1 cellular context compared by ENCODE assay signal in genomic region chr15:52290329-52290728, GRCh38.
TF ChIP-seq lines count a peak whose summit lies in the region.

No MANE protein-coding gene starts in this region.

TF ChIP-seq in GM23338, 12 proteins besides CTCF, POLR2A, EP300 and RAD21 (continued from another document):
- TF ChIP-seq, protein P1, sequence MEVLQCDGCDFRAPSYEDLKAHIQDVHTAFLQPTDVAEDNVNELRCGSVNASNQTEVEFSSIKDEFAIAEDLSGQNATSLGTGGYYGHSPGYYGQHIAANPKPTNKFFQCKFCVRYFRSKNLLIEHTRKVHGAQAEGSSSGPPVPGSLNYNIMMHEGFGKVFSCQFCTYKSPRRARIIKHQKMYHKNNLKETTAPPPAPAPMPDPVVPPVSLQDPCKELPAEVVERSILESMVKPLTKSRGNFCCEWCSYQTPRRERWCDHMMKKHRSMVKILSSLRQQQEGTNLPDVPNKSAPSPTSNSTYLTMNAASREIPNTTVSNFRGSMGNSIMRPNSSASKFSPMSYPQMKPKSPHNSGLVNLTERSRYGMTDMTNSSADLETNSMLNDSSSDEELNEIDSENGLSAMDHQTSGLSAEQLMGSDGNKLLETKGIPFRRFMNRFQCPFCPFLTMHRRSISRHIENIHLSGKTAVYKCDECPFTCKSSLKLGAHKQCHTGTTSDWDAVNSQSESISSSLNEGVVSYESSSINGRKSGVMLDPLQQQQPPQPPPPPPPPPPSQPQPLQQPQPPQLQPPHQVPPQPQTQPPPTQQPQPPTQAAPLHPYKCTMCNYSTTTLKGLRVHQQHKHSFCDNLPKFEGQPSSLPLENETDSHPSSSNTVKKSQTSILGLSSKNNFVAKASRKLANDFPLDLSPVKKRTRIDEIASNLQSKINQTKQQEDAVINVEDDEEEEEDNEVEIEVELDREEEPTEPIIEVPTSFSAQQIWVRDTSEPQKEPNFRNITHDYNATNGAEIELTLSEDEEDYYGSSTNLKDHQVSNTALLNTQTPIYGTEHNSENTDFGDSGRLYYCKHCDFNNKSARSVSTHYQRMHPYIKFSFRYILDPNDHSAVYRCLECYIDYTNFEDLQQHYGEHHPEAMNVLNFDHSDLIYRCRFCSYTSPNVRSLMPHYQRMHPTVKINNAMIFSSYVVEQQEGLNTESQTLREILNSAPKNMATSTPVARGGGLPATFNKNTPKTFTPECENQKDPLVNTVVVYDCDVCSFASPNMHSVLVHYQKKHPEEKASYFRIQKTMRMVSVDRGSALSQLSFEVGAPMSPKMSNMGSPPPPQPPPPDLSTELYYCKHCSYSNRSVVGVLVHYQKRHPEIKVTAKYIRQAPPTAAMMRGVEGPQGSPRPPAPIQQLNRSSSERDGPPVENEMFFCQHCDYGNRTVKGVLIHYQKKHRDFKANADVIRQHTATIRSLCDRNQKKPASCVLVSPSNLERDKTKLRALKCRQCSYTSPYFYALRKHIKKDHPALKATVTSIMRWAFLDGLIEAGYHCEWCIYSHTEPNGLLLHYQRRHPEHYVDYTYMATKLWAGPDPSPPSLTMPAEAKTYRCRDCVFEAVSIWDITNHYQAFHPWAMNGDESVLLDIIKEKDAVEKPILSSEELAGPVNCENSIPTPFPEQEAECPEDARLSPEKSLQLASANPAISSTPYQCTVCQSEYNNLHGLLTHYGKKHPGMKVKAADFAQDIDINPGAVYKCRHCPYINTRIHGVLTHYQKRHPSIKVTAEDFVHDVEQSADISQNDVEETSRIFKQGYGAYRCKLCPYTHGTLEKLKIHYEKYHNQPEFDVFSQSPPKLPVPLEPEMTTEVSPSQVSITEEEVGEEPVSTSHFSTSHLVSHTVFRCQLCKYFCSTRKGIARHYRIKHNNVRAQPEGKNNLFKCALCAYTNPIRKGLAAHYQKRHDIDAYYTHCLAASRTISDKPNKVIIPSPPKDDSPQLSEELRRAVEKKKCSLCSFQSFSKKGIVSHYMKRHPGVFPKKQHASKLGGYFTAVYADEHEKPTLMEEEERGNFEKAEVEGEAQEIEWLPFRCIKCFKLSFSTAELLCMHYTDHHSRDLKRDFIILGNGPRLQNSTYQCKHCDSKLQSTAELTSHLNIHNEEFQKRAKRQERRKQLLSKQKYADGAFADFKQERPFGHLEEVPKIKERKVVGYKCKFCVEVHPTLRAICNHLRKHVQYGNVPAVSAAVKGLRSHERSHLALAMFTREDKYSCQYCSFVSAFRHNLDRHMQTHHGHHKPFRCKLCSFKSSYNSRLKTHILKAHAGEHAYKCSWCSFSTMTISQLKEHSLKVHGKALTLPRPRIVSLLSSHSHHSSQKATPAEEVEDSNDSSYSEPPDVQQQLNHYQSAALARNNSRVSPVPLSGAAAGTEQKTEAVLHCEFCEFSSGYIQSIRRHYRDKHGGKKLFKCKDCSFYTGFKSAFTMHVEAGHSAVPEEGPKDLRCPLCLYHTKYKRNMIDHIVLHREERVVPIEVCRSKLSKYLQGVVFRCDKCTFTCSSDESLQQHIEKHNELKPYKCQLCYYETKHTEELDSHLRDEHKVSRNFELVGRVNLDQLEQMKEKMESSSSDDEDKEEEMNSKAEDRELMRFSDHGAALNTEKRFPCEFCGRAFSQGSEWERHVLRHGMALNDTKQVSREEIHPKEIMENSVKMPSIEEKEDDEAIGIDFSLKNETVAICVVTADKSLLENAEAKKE (CRISPR knock-in tag; IDR thresholded peaks at IDR 0.05): no peak
- TF ChIP-seq, protein P2, sequence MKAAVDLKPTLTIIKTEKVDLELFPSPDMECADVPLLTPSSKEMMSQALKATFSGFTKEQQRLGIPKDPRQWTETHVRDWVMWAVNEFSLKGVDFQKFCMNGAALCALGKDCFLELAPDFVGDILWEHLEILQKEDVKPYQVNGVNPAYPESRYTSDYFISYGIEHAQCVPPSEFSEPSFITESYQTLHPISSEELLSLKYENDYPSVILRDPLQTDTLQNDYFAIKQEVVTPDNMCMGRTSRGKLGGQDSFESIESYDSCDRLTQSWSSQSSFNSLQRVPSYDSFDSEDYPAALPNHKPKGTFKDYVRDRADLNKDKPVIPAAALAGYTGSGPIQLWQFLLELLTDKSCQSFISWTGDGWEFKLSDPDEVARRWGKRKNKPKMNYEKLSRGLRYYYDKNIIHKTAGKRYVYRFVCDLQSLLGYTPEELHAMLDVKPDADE (IDR thresholded peaks at IDR 0.05): no peak
- TF ChIP-seq JUNB (IDR thresholded peaks at IDR 0.05; ENCODE audit: unreplicated experiment): no peak
- no peak for TF ChIP-seq ZNF114 (CRISPR knock-in tag; IDR thresholded peaks at IDR 0.05)
- TF ChIP-seq NANOG (IDR thresholded peaks at IDR 0.05; ENCODE audit: borderline replicate concordance): no peak
- no peak for TF ChIP-seq CREB1 (CRISPR knock-in tag; IDR thresholded peaks at IDR 0.05; ENCODE audit: low read depth)
